2 cellular contexts compared by ENCODE assay signal in genomic region chr4:3954540-3955360, GRCh38.
A peak's percentile ranks its signal among the peaks of the same experiment; 100 is the strongest.
TF ChIP-seq lines count a peak whose summit lies in the region.

No MANE protein-coding gene starts in this region.

TF ChIP-seq in WTC11, 78 proteins besides CTCF, POLR2A, EP300 and RAD21 (continued from another document):
- TF ChIP-seq, protein P1, sequence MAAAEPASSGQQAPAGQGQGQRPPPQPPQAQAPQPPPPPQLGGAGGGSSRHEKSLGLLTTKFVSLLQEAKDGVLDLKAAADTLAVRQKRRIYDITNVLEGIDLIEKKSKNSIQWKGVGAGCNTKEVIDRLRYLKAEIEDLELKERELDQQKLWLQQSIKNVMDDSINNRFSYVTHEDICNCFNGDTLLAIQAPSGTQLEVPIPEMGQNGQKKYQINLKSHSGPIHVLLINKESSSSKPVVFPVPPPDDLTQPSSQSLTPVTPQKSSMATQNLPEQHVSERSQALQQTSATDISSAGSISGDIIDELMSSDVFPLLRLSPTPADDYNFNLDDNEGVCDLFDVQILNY (CRISPR knock-in tag; IDR thresholded peaks at IDR 0.05) = 0 out of 2 replicates have a peak, but pooled peaks have one; percentile 58
- TF ChIP-seq, protein P2, sequence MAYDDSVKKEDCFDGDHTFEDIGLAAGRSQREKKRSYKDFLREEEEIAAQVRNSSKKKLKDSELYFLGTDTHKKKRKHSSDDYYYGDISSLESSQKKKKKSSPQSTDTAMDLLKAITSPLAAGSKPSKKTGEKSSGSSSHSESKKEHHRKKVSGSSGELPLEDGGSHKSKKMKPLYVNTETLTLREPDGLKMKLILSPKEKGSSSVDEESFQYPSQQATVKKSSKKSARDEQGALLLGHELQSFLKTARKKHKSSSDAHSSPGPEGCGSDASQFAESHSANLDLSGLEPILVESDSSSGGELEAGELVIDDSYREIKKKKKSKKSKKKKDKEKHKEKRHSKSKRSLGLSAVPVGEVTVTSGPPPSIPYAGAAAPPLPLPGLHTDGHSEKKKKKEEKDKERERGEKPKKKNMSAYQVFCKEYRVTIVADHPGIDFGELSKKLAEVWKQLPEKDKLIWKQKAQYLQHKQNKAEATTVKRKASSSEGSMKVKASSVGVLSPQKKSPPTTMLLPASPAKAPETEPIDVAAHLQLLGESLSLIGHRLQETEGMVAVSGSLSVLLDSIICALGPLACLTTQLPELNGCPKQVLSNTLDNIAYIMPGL (CRISPR knock-in tag; IDR thresholded peaks at IDR 0.05) = peak; percentile 73; the same call in 1 of the 2 replicates
- TF ChIP-seq, protein P3, sequence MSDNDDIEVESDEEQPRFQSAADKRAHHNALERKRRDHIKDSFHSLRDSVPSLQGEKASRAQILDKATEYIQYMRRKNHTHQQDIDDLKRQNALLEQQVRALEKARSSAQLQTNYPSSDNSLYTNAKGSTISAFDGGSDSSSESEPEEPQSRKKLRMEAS (CRISPR knock-in tag; IDR thresholded peaks at IDR 0.05) = peak; percentile 69
- peak; percentile 67; the same call in 1 of the 2 replicates for TF ChIP-seq TP53 (CRISPR knock-in tag; IDR thresholded peaks at IDR 0.05)

TF ChIP-seq in GM12878, 131 proteins besides CTCF, POLR2A, EP300 and RAD21 (continued from another document):
- TF ChIP-seq, protein P4, sequence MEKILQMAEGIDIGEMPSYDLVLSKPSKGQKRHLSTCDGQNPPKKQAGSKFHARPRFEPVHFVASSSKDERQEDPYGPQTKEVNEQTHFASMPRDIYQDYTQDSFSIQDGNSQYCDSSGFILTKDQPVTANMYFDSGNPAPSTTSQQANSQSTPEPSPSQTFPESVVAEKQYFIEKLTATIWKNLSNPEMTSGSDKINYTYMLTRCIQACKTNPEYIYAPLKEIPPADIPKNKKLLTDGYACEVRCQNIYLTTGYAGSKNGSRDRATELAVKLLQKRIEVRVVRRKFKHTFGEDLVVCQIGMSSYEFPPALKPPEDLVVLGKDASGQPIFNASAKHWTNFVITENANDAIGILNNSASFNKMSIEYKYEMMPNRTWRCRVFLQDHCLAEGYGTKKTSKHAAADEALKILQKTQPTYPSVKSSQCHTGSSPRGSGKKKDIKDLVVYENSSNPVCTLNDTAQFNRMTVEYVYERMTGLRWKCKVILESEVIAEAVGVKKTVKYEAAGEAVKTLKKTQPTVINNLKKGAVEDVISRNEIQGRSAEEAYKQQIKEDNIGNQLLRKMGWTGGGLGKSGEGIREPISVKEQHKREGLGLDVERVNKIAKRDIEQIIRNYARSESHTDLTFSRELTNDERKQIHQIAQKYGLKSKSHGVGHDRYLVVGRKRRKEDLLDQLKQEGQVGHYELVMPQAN (conservative IDR thresholded peaks at IDR 0.05) = peak; percentile 84; the same call in 1 of the 2 replicates
